In the genomic region with DNA sequence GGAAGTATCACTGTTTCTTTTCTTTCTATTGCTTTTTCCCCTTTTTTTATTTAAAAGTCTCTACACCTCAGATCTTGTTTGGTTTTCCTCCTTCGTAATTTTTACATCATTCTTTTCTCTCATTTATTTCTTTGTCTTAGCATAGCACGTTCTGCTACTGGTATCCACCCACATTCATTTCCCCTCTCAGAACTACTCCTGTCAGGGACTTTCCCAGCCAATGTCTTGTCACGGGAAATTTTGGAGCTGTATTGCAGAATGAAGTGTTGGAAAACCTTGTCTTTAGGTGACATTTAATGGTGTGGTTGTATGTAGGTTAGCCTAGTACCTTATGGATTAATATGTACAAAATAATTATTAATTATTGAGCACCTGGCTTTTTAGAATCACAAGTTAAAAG, we compare ENCODE assay signal across 17 cellular contexts. TPM values are rescaled to one million over a fixed set of nuclear protein-coding genes. Genes with fewer than 3 reads are reported as not detected.
DNase-seq lines count a peak whose midpoint lies in the region; ATAC-seq and TF ChIP-seq lines count a peak whose summit lies in the region.
"Had no signal": no experiment of that assay in that cellular context is flagged by ENCODE, and none has a peak within 500 bp of the region (broad histone marks: within the 10 kb centered on the region; RNA-seq: fewer than 3 reads in every experiment).

No MANE protein-coding gene starts in this region.

- no peaks in the 10 kb centered on the region for H3K27me3 ChIP-seq in dorsolateral prefrontal cortex

- peaks cover 9% of the 10 kb centered on the region for H3K4me1 Mint-ChIP-seq in T-helper 2 cell treated with Interferon-gamma antibody and Interleukin-4, amounts not matched to agents 5 μg/mL and 100 μg/mL, for 36 hours (ENCODE audit: low read depth)
- H3K4me1 Mint-ChIP-seq: naive B cell, WTC11 had no signal

- ATAC-seq in HG02884 (IDR thresholded peaks at IDR 0.05; ENCODE audit: unreplicated experiment) (peak; percentile 50), HG03280 (IDR thresholded peaks at IDR 0.05; ENCODE audit: unreplicated experiment) (no peak)
- ATAC-seq: WTC11 had no signal

- no peak overlapping the region for H3K27ac Mint-ChIP-seq in T-helper 2 cell treated with Interferon-gamma antibody and Interleukin-4, amounts not matched to agents 5 μg/mL and 100 μg/mL, for 36 hours
- H3K27ac Mint-ChIP-seq: WTC11 had no signal

- H3K9me3 Mint-ChIP-seq in T-helper 2 cell treated with Interferon-gamma antibody and Interleukin-4, amounts not matched to agents 5 μg/mL and 100 μg/mL, for 36 hours, result no peaks in the 10 kb centered on the region
- H3K9me3 Mint-ChIP-seq: naive B cell, WTC11 had no signal

- DNase-seq in T-helper 2 cell treated with Interferon-gamma antibody and Interleukin-4, amounts not matched to agents 5 μg/mL and 100 μg/mL, for 36 hours (ENCODE audit: low spot score), result peak; percentile 9
- DNase-seq in T-helper 2 cell (no peak), COLO829 (ENCODE audit: low spot score) (peak; percentile 32), dorsolateral prefrontal cortex (no peak), anterior cingulate cortex (lab: John Stamatoyannopoulos, UW) (no peak), SKM-1 (lab: John Stamatoyannopoulos, UW; ENCODE audit: unreplicated experiment) (no peak)
- DNase-seq: Caco-2; effector CD4-positive, alpha-beta T cell; left ventricle myocardium superior; naive B cell; NCI-H1436 treated with DMSO at 0.1 percent for 48 hours had no signal

- no peaks in the 10 kb centered on the region for H3K27me3 Mint-ChIP-seq in T-helper 2 cell treated with Interferon-gamma antibody and Interleukin-4, amounts not matched to agents 5 μg/mL and 100 μg/mL, for 36 hours (ENCODE audit: low read depth)
- H3K27me3 Mint-ChIP-seq: naive B cell, progenitor cell of endocrine pancreas had no signal

- H3K27ac ChIP-seq in dorsolateral prefrontal cortex, result peak overlapping the region in 57 of 59 donors; percentile 11 to 100 (median 97)

- intact Hi-C loops in dorsolateral prefrontal cortex (cut with DNase I), result loop anchor here in 1 of 2 donors (2.0 kb wide), 1 partner anchor 38 kb away; a partner anchor contains a TSS

- no peak for TF ChIP-seq CTCF in dorsolateral prefrontal cortex (IDR thresholded peaks at IDR 0.05 in 54 of 56, conservative IDR thresholded peaks at IDR 0.05 in 2 of 56; ENCODE audit: low read depth in 1 of 56, partially characterized antibody in 56 of 56)

- no peak overlapping the region for H3K4me3 ChIP-seq in dorsolateral prefrontal cortex

- H3K4me3 Mint-ChIP-seq in T-helper 2 cell treated with Interferon-gamma antibody and Interleukin-4, amounts not matched to agents 5 μg/mL and 100 μg/mL, for 36 hours, result no peak overlapping the region
- H3K4me3 Mint-ChIP-seq: naive B cell, WTC11 had no signal

- H3K36me3 Mint-ChIP-seq in T-helper 2 cell treated with Interferon-gamma antibody and Interleukin-4, amounts not matched to agents 5 μg/mL and 100 μg/mL, for 36 hours (ENCODE audit: low read depth), result peaks cover 40% of the 10 kb centered on the region

RNA-seq across cellular contexts. Expression of a gene that starts 34.0 kb away (rescaled TPM):
- 100 to 1,000 TPM in 1 of 120 experiments, 10 to 100 TPM in 119; 19.5 to 103 (median 40.4) TPM for total RNA-seq in dorsolateral prefrontal cortex

RNA-seq across cellular contexts. Expression of a gene that starts 37.3 kb away (rescaled TPM):
- 100 to 1,000 TPM in 1 of 120 experiments, 10 to 100 TPM in 119; 12.4 to 139 (median 33.9) TPM for total RNA-seq in dorsolateral prefrontal cortex
- total RNA-seq: G401, NCI-H460 had no signal

Comparison
In these comparisons a context has a peak if more than half of its experiments do, and no peak if none do; other contexts are left out.
1. DNase-seq: peak in T-helper 2 cell treated with Interferon-gamma antibody and Interleukin-4, amounts not matched to agents 5 μg/mL and 100 μg/mL, for 36 hours (single experiment) and COLO829 (single experiment); none in T-helper 2 cell (0 of 5), dorsolateral prefrontal cortex (0 of 10), anterior cingulate cortex (0 of 58) and SKM-1 (single experiment).